14 cellular contexts compared by ENCODE assay signal in the genomic region with DNA sequence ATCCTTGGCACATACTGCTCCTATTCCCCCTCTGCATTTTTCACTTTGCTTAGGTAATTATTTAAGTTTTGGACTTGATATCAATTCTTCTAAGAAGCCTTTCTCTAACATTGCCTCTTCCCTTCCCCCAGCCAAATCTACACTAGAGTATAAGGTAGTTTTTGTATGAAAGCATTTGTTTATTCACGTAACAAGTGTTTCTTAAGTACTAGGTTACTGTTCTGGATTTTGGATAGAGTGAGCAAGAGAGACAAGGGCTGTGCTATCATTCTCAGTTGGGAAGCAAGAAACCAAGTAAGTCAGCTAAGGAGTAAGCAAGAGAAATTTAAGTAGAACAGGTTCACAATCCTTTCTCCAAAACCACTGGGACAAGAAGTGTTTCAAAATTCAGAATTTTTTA. TPM values are rescaled to one million over a fixed set of nuclear protein-coding genes. Genes with fewer than 3 reads are reported as not detected.
A peak's percentile ranks its signal among the peaks of the same experiment; 100 is the strongest.
DNase-seq lines count a peak whose midpoint lies in the region; ATAC-seq and TF ChIP-seq lines count a peak whose summit lies in the region.
"Had no signal": no experiment of that assay in that cellular context is flagged by ENCODE, and none has a peak within 500 bp of the region (broad histone marks: within the 10 kb centered on the region; RNA-seq: fewer than 3 reads in every experiment).

No MANE protein-coding gene starts in this region.

- TF ChIP-seq CTCF in upper lobe of right lung (IDR thresholded peaks at IDR 0.05) = no peak

- ATAC-seq in GM18868 (IDR thresholded peaks at IDR 0.05; ENCODE audit: unreplicated experiment) = peak; percentile 2
- peak; percentile 28 for ATAC-seq in upper lobe of right lung
- ATAC-seq: CD8-positive, alpha-beta T cell had no signal

- H3K27ac ChIP-seq in KOPT-K1 (ENCODE audit: low read depth, low read length, poor library complexity, severe bottlenecking) (peak overlapping the region; percentile 77), upper lobe of right lung (no peak overlapping the region)
- H3K27ac ChIP-seq: C4-2B, GM23248 had no signal

- DNase-seq in upper lobe of right lung = no peak
- DNase-seq in NCI-H1048 (lab: John Stamatoyannopoulos, UW) = no peak
- no peak for DNase-seq in kidney glomerular epithelial cell (lab: John Stamatoyannopoulos, UW)
- DNase-seq in epidermal melanocyte (ENCODE audit: insufficient read length, low spot score) = no peak
- DNase-seq: Caco-2; CD4-positive, CD25-positive, alpha-beta regulatory T cell; CD8-positive, alpha-beta T cell; DMS153; GM23248; H7; HCEC 1CT had no signal

- intact Hi-C loops in upper lobe of right lung (cut with DNase I) = no loop called here

- H3K4me3 ChIP-seq in upper lobe of right lung = no peak overlapping the region
- H3K4me3 ChIP-seq: GM23248 had no signal

- no peaks in the 10 kb centered on the region for H3K4me1 ChIP-seq in upper lobe of right lung
- H3K4me1 ChIP-seq: Caco-2 had no signal

- H3K9me3 ChIP-seq in KOPT-K1 (ENCODE audit: insufficient read depth, low read length, poor library complexity, severe bottlenecking) (peaks cover 14% of the 10 kb centered on the region), upper lobe of right lung (no peaks in the 10 kb centered on the region)
- H3K9me3 ChIP-seq: Caco-2 had no signal

- no peaks in the 10 kb centered on the region for H3K27me3 ChIP-seq in upper lobe of right lung

- H3K36me3 ChIP-seq in KOPT-K1 (ENCODE audit: insufficient read depth, low read length) = no peaks in the 10 kb centered on the region
- no peaks in the 10 kb centered on the region for H3K36me3 ChIP-seq in upper lobe of right lung

RNA-seq across cellular contexts. Expression of gene HHIP, which starts 55.9 kb away (rescaled TPM):
- total RNA-seq in upper lobe of right lung = 247 TPM
- total RNA-seq: CD4-positive, CD25-positive, alpha-beta regulatory T cell; CD8-positive, alpha-beta T cell had no signal
